In the genomic region with DNA sequence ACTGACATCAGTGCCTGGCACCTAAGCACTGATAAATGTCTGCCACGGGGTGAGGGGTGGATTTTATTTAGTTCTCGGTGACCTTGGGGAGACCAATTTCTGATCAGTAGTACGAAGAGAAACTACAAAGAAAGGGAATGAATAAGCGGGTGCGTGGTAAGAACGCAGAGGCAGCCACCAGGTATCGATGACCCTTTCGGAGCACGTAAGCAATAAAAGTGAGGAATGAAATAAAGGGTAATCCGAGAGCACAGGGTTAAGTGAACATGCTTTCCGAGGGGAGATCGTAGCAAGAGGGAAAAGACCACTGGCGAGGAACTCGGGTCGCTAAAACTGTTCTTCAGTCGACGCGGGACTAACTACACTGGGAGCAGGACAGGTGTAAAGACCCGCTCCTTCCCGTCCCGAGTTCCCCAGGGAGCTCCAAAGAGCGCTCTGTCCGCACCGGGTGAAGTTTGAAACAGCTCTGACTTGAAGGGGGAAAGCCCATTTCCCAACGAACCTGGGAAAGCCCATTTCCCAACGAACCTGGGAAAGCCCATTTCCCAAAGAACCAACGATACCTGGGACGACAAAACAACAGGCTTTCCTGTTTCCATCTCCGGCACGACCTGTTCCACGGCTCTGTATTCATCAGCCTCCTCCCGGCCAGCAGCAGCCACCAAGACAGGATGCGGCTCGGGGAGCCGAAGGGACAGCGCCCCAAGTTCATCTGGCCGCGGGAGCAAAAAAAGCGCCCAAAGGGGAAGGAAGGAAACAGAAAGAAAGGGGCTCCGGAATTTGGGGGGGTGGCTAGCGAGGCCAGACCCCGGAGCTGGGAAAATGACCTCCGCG, we compare ENCODE assay signal across 7 cellular contexts. TPM values are rescaled to one million over a fixed set of nuclear protein-coding genes. Genes with fewer than 3 reads are reported as not detected.
A peak's percentile ranks its signal among the peaks of the same experiment; 100 is the strongest.
DNase-seq lines count a peak whose midpoint lies in the region; ATAC-seq and TF ChIP-seq lines count a peak whose summit lies in the region.

No MANE protein-coding gene starts in this region.

- peaks cover 25 to 26% of the 10 kb centered on the region in 2 experiments for H3K4me1 Mint-ChIP-seq in H9
- no peaks in the 10 kb centered on the region for H3K4me1 Mint-ChIP-seq in natural killer cell treated with Interleukin-12 subunit alpha and Interleukin-12 subunit beta and Interleukin-15 and Interleukin-18, amount 100 ng/mL, for 72 hours (ENCODE audit: low read depth in 2 of 2)

- H3K4me3 Mint-ChIP-seq in H9: peak overlapping the region; percentile 89 to 95
- peak overlapping the region; percentile 72 for H3K4me3 Mint-ChIP-seq in natural killer cell treated with Interleukin-12 subunit alpha and Interleukin-12 subunit beta and Interleukin-15 and Interleukin-18, amount 100 ng/mL, for 72 hours

- H3K27me3 Mint-ChIP-seq in H9 (ENCODE audit: low read depth): peaks cover 32% of the 10 kb centered on the region
- H3K27me3 Mint-ChIP-seq in natural killer cell treated with Interleukin-12 subunit alpha and Interleukin-12 subunit beta and Interleukin-15 and Interleukin-18, amount 100 ng/mL, for 72 hours: peaks cover 28 to 47% of the 10 kb centered on the region in 2 donors

- no CpG with 5 or more reads among the region's 44 CpGs for WGBS in H9 (ENCODE audit: extremely low coverage, insufficient read length, low lambda C conversion rate)

- no peak overlapping the region for H3K27ac ChIP-seq in H9 (ENCODE audit: insufficient read length, low read depth, low read length)
- H3K27ac ChIP-seq in SJSA1: no peak overlapping the region

- H4K8ac ChIP-seq in H9 (replicated peaks; ENCODE audit: insufficient read length, low read depth, low read length): no peak overlapping the region

- no peak overlapping the region for H2AFZ ChIP-seq in H9 (ENCODE audit: low read length)

- H4K91ac ChIP-seq in H9 (ENCODE audit: insufficient read length, low read depth, low read length): no peak overlapping the region

- peaks cover 3% of the 10 kb centered on the region; the same call in 1 of the 2 replicates for H3K4me1 ChIP-seq in H9 (ENCODE audit: insufficient read depth, low read length)
- H3K4me1 ChIP-seq in SJSA1 (replicated peaks): peaks cover 16% of the 10 kb centered on the region

- H3K23me2 ChIP-seq in H9 (ENCODE audit: insufficient read length, low read depth, low read length, poor library complexity, severe bottlenecking): peaks cover 19% of the 10 kb centered on the region

- H2BK20ac ChIP-seq in H9 (ENCODE audit: low read depth, low read length, poor library complexity, severe bottlenecking): no peak overlapping the region

- no peak overlapping the region for H3K23ac ChIP-seq in H9 (ENCODE audit: insufficient read length, low read depth, low read length)

- no peak overlapping the region for H2BK5ac ChIP-seq in H9 (ENCODE audit: insufficient read length, low read length)

- H3K36me3 ChIP-seq in SJSA1: no peaks in the 10 kb centered on the region

- peak overlapping the region; percentile 73 for H3K18ac ChIP-seq in H9 (ENCODE audit: insufficient read length, low read depth, low read length)

- no peak for TF ChIP-seq CTCF in H9 (conservative IDR thresholded peaks at IDR 0.05)
- TF ChIP-seq CTCF in epithelial cell of esophagus (IDR thresholded peaks at IDR 0.05; ENCODE audit: insufficient read depth, low read depth, low read length, missing control alignments): peak; percentile 7

- H2AK5ac ChIP-seq in H9 (ENCODE audit: insufficient read length, low read length): no peak overlapping the region

- H3K79me1 ChIP-seq in H9 (ENCODE audit: insufficient read depth, low read depth, low read length, poor library complexity, severe bottlenecking): no peaks in the 10 kb centered on the region

- H3K4me3 ChIP-seq in SJSA1 (peak overlapping the region; percentile 46), epithelial cell of esophagus (ENCODE audit: low read length) (peak overlapping the region; percentile 72)

- H3K9me3 ChIP-seq in H9 (ENCODE audit: control insufficient read depth, low read depth, low read length) (no peaks in the 10 kb centered on the region), SJSA1 (replicated peaks) (no peaks in the 10 kb centered on the region)

- no peak overlapping the region; the same call in 1 of the 2 replicates for H2BK15ac ChIP-seq in H9 (ENCODE audit: low read depth, low read length)

- H3K4me2 ChIP-seq in H9 (ENCODE audit: insufficient read depth, insufficient read length, low read length): peak overlapping the region; percentile 100

- H3K79me2 ChIP-seq in H9 (ENCODE audit: insufficient read depth, low read length): no peaks in the 10 kb centered on the region

- ATAC-seq in natural killer cell treated with Interleukin-12 subunit alpha and Interleukin-12 subunit beta and Interleukin-15 and Interleukin-18, amount 100 ng/mL, for 72 hours: no peak
- ATAC-seq in GM21390 (IDR thresholded peaks at IDR 0.05; ENCODE audit: unreplicated experiment): no peak

- H3K9ac ChIP-seq in H9 (ENCODE audit: extremely low read depth, insufficient read length, low read length): peak overlapping the region; percentile 57

- H3K4ac ChIP-seq in H9 (ENCODE audit: low read depth, low read length): no peak overlapping the region

- H3K9me3 Mint-ChIP-seq in H9: no peaks in the 10 kb centered on the region; a peak in 1 of 5 replicates
- no peaks in the 10 kb centered on the region for H3K9me3 Mint-ChIP-seq in natural killer cell treated with Interleukin-12 subunit alpha and Interleukin-12 subunit beta and Interleukin-15 and Interleukin-18, amount 100 ng/mL, for 72 hours

- peaks cover 10% of the 10 kb centered on the region; the same call in 1 of the 2 replicates for H3K27me3 ChIP-seq in H9 (ENCODE audit: insufficient read depth, low read length)
- peaks cover 40% of the 10 kb centered on the region for H3K27me3 ChIP-seq in SJSA1 (replicated peaks)

- H3K56ac ChIP-seq in H9 (ENCODE audit: insufficient read length, low read depth, low read length): no peak overlapping the region

- H4K20me1 ChIP-seq in H9 (ENCODE audit: control insufficient read depth, insufficient read depth, insufficient read length): no peaks in the 10 kb centered on the region

- H2BK12ac ChIP-seq in H9 (ENCODE audit: insufficient read length, low read depth, low read length): no peak overlapping the region

- DNase-seq in ELF-1 (ENCODE audit: low read depth, low spot score) (peak; percentile 51), H9 (peak; percentile 47), SJSA1 (ENCODE audit: low read depth in 1 of 2, low spot score in 2 of 2) (peak in 1 of 2 experiments; percentile 12), epithelial cell of esophagus (ENCODE audit: low read depth) (peak; percentile 54), NCI-H510A (lab: John Stamatoyannopoulos, UW) (no peak)
- no peak for DNase-seq in natural killer cell treated with Interleukin-12 subunit alpha and Interleukin-12 subunit beta and Interleukin-15 and Interleukin-18, amount 100 ng/mL, for 72 hours (ENCODE audit: low spot score)

- H2BK120ac ChIP-seq in H9 (ENCODE audit: low read depth, low read length, poor library complexity, severe bottlenecking): no peak overlapping the region

- no peaks in the 10 kb centered on the region for H3K36me3 Mint-ChIP-seq in H9 (ENCODE audit: insufficient read depth in 1 of 3, low read depth in 3 of 3)
- no peaks in the 10 kb centered on the region for H3K36me3 Mint-ChIP-seq in natural killer cell treated with Interleukin-12 subunit alpha and Interleukin-12 subunit beta and Interleukin-15 and Interleukin-18, amount 100 ng/mL, for 72 hours

- H3K27ac Mint-ChIP-seq in H9: no peak overlapping the region
- no peak overlapping the region for H3K27ac Mint-ChIP-seq in natural killer cell treated with Interleukin-12 subunit alpha and Interleukin-12 subunit beta and Interleukin-15 and Interleukin-18, amount 100 ng/mL, for 72 hours

- 0 out of 2 replicates have a peak overlapping the region, but pooled peaks have one; percentile 66 for H3K14ac ChIP-seq in H9 (ENCODE audit: insufficient read depth, low read length)

- H3T11ph ChIP-seq in H9 (ENCODE audit: low read length): no peak overlapping the region

- H4K5ac ChIP-seq in H9 (ENCODE audit: insufficient read length, low read depth, low read length): no peak overlapping the region

RNA-seq across cellular contexts. Expression of a gene that starts 1.0 kb away (rescaled TPM):
- 2.5 and 2.7 TPM in 2 replicates for total RNA-seq in H9 (2021)
- total RNA-seq in SJSA1 (2014; rRNA removed; shearing (Covaris generic)): 0.05 TPM in 1 of 2 replicates, not detected in the other
- under 1 TPM in 1 of 2 donors, not detected in 1; 0.42 TPM for total RNA-seq in natural killer cell treated with Interleukin-12 subunit alpha and Interleukin-12 subunit beta and Interleukin-15 and Interleukin-18, amount 100 ng/mL, for 72 hours

Comparison
In these comparisons a context has a peak if more than half of its experiments do, and no peak if none do; other contexts are left out.
1. DNase-seq: peak in ELF-1 (single experiment), H9 (single experiment) and epithelial cell of esophagus (single experiment); none in natural killer cell treated with Interleukin-12 subunit alpha and Interleukin-12 subunit beta and Interleukin-15 and Interleukin-18, amount 100 ng/mL, for 72 hours (single experiment) and NCI-H510A (single experiment).